ENCODE assay signal across 8 cellular contexts in the genomic region with DNA sequence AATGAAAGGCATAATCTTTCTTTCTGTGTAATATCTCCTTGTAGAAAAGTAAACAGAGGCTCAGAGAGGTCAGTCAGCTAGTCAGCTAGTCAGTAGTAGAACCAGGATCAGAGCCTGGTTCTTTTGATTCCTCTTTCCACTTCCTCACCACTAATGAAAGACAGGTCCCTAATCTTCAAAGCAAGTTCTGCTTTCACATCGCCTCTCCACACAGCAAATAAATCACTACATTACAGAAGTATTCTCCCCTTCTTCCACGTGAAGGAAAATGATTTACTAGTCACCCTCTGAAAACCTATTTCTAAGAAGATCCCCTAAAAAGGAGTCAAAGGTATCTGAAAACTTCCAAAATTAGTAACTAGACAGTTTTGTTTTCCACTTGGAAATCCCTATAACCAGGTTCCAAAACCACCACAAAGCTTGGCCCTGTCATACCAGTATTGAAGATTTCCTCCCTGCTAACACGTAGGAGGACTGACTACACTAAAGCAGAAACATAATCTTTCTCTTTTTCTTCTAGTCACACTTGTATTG.
DNase-seq lines count a peak whose midpoint lies in the region; ATAC-seq, FAIRE-seq and TF ChIP-seq lines count a peak whose summit lies in the region.

No MANE protein-coding gene starts in this region.

- intact Hi-C loops in esophagus muscularis mucosa (cut with DNase I): no loop called here

- no peaks in the 10 kb centered on the region for H3K9me3 Mint-ChIP-seq in progenitor cell of endocrine pancreas (ENCODE audit: low read depth)

- peaks cover 26% of the 10 kb centered on the region for H3K4me1 Mint-ChIP-seq in progenitor cell of endocrine pancreas (ENCODE audit: low read depth)

- H3K27ac Mint-ChIP-seq in progenitor cell of endocrine pancreas: no peak overlapping the region

- no peaks in the 10 kb centered on the region for H3K36me3 ChIP-seq in esophagus muscularis mucosa
- no peaks in the 10 kb centered on the region for H3K36me3 ChIP-seq in stomach smooth muscle (ENCODE audit: control insufficient read depth in 2 of 2, insufficient read depth in 2 of 2, low read length in 2 of 2)

- H3K9me3 ChIP-seq in esophagus muscularis mucosa (no peaks in the 10 kb centered on the region), stomach smooth muscle (ENCODE audit: control insufficient read depth in 2 of 2, low read length in 2 of 2) (no peaks in the 10 kb centered on the region)

- peak; percentile 28 for FAIRE-seq in HTR-8/SVneo (lab: Jason Lieb, UNC)

- no peak overlapping the region for H3K4me3 Mint-ChIP-seq in progenitor cell of endocrine pancreas (ENCODE audit: low read depth)

- 12% methylated on average over 3 of the region's 3 CpGs for WGBS in esophagus muscularis mucosa

- peak; percentile 49 for DNase-seq in GM12865 (ENCODE audit: low read depth)
- no peak for DNase-seq in HTR-8/SVneo (ENCODE audit: insufficient read length, low spot score)
- DNase-seq in esophagus muscularis mucosa (ENCODE audit: extremely low spot score): no peak
- no peak for DNase-seq in DMS53 treated with DMSO at 0.1 percent for 48 hours (lab: John Stamatoyannopoulos, UW; ENCODE audit: unreplicated experiment)
- DNase-seq in progenitor cell of endocrine pancreas (ENCODE audit: low spot score, unreplicated experiment): no peak
- DNase-seq in effector CD8-positive, alpha-beta T cell (lab: John Stamatoyannopoulos, UW): no peak

- H3K4me1 ChIP-seq in esophagus muscularis mucosa: peaks cover 0 to 14% (median 13%) of the 10 kb centered on the region in 4 donors
- H3K4me1 ChIP-seq in stomach smooth muscle (ENCODE audit: control insufficient read depth, insufficient read depth, low read length): peaks cover 3% of the 10 kb centered on the region

- H3K27ac ChIP-seq in esophagus muscularis mucosa (replicated peaks in 1 of 4) (peak overlapping the region in 3 of 4 donors; percentile 2 to 9 (median 8)), stomach smooth muscle (ENCODE audit: low read length) (peak overlapping the region; percentile 7)

- H3K27me3 ChIP-seq in esophagus muscularis mucosa: no peaks in the 10 kb centered on the region
- no peaks in the 10 kb centered on the region for H3K27me3 ChIP-seq in stomach smooth muscle (ENCODE audit: control insufficient read depth in 1 of 2, insufficient read depth in 2 of 2, low read length in 2 of 2)

- no peak for TF ChIP-seq POLR2A in esophagus muscularis mucosa (IDR thresholded peaks at IDR 0.05; ENCODE audit: low read depth)

- peak overlapping the region in 1 of 2 donors; percentile 43 for H3K9ac ChIP-seq in stomach smooth muscle (ENCODE audit: low read length in 2 of 2)

- H3K36me3 Mint-ChIP-seq in progenitor cell of endocrine pancreas (ENCODE audit: insufficient read depth): no peaks in the 10 kb centered on the region

- peak; percentile 83 for ATAC-seq in GM21515 (IDR thresholded peaks at IDR 0.05; ENCODE audit: unreplicated experiment)

- H3K27me3 Mint-ChIP-seq in progenitor cell of endocrine pancreas: no peaks in the 10 kb centered on the region

- H3K4me3 ChIP-seq in GM12865 (ENCODE audit: low read depth, low read length) (no peak overlapping the region), esophagus muscularis mucosa (no peak overlapping the region), stomach smooth muscle (ENCODE audit: low read length in 2 of 2) (peak overlapping the region in 1 of 2 donors; percentile 3)

- no peak for TF ChIP-seq CTCF in GM12865 (IDR thresholded peaks at IDR 0.05; ENCODE audit: insufficient read depth, low read depth, low read length, missing control alignments)
- no peak for TF ChIP-seq CTCF in esophagus muscularis mucosa (IDR thresholded peaks at IDR 0.05)
- no peak for TF ChIP-seq CTCF in progenitor cell of endocrine pancreas (IDR thresholded peaks at IDR 0.05; ENCODE audit: unreplicated experiment)

- no peak for TF ChIP-seq EP300 in esophagus muscularis mucosa (IDR thresholded peaks at IDR 0.05)
